1 cellular context compared by ENCODE assay signal in the genomic region with DNA sequence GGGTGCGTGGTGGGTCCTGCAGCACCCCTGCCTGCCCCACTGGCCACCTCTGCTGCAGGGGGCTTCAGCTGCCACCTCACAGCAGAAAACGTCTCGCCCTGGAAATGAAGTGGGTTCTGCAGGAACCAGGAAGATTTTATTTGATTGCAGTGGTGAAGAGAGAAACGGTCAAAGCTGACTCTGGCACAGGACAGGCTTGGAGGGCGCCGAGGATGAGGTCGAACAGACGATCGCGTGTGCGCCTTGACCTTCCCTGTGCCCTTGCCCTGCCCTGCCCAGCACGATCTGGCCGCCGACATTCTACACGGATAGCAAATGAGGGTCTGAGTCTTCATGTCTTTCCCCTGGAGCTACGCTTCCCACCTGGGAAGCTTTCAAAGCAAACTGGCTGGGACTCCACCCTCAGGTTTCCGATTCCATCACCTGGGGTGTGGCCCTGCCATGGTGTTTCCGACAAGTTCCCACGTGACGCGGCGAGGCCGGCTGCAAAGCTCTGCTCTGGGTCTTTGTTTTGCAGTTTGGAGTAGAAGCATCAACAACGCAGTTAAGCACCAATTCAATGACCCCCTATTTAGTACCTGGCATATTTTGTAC.
TF ChIP-seq lines count a peak whose summit lies in the region.

No MANE protein-coding gene starts in this region.

TF ChIP-seq in K562, 482 proteins besides CTCF, POLR2A, EP300 and RAD21:
- no peak for TF ChIP-seq KLF1 (tag; IDR thresholded peaks at IDR 0.05)
- TF ChIP-seq, protein P1, sequence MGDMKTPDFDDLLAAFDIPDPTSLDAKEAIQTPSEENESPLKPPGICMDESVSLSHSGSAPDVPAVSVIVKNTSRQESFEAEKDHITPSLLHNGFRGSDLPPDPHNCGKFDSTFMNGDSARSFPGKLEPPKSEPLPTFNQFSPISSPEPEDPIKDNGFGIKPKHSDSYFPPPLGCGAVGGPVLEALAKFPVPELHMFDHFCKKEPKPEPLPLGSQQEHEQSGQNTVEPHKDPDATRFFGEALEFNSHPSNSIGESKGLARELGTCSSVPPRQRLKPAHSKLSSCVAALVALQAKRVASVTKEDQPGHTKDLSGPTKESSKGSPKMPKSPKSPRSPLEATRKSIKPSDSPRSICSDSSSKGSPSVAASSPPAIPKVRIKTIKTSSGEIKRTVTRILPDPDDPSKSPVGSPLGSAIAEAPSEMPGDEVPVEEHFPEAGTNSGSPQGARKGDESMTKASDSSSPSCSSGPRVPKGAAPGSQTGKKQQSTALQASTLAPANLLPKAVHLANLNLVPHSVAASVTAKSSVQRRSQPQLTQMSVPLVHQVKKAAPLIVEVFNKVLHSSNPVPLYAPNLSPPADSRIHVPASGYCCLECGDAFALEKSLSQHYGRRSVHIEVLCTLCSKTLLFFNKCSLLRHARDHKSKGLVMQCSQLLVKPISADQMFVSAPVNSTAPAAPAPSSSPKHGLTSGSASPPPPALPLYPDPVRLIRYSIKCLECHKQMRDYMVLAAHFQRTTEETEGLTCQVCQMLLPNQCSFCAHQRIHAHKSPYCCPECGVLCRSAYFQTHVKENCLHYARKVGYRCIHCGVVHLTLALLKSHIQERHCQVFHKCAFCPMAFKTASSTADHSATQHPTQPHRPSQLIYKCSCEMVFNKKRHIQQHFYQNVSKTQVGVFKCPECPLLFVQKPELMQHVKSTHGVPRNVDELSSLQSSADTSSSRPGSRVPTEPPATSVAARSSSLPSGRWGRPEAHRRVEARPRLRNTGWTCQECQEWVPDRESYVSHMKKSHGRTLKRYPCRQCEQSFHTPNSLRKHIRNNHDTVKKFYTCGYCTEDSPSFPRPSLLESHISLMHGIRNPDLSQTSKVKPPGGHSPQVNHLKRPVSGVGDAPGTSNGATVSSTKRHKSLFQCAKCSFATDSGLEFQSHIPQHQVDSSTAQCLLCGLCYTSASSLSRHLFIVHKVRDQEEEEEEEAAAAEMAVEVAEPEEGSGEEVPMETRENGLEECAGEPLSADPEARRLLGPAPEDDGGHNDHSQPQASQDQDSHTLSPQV (IDR thresholded peaks at IDR 0.05), result no peak
- no peak for TF ChIP-seq IFI16 (CRISPR knock-in tag; IDR thresholded peaks at IDR 0.05)
- TF ChIP-seq, protein P2, sequence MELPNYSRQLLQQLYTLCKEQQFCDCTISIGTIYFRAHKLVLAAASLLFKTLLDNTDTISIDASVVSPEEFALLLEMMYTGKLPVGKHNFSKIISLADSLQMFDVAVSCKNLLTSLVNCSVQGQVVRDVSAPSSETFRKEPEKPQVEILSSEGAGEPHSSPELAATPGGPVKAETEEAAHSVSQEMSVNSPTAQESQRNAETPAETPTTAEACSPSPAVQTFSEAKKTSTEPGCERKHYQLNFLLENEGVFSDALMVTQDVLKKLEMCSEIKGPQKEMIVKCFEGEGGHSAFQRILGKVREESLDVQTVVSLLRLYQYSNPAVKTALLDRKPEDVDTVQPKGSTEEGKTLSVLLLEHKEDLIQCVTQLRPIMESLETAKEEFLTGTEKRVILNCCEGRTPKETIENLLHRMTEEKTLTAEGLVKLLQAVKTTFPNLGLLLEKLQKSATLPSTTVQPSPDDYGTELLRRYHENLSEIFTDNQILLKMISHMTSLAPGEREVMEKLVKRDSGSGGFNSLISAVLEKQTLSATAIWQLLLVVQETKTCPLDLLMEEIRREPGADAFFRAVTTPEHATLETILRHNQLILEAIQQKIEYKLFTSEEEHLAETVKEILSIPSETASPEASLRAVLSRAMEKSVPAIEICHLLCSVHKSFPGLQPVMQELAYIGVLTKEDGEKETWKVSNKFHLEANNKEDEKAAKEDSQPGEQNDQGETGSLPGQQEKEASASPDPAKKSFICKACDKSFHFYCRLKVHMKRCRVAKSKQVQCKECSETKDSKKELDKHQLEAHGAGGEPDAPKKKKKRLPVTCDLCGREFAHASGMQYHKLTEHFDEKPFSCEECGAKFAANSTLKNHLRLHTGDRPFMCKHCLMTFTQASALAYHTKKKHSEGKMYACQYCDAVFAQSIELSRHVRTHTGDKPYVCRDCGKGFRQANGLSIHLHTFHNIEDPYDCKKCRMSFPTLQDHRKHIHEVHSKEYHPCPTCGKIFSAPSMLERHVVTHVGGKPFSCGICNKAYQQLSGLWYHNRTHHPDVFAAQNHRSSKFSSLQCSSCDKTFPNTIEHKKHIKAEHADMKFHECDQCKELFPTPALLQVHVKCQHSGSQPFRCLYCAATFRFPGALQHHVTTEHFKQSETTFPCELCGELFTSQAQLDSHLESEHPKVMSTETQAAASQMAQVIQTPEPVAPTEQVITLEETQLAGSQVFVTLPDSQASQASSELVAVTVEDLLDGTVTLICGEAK (IDR thresholded peaks at IDR 0.05), result no peak
- TF ChIP-seq, protein P2 (CRISPR knock-in tag; IDR thresholded peaks at IDR 0.05), result no peak
- TF ChIP-seq, protein P3, sequence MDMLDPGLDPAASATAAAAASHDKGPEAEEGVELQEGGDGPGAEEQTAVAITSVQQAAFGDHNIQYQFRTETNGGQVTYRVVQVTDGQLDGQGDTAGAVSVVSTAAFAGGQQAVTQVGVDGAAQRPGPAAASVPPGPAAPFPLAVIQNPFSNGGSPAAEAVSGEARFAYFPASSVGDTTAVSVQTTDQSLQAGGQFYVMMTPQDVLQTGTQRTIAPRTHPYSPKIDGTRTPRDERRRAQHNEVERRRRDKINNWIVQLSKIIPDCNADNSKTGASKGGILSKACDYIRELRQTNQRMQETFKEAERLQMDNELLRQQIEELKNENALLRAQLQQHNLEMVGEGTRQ (CRISPR knock-in tag; IDR thresholded peaks at IDR 0.05), result peak; percentile 67
- TF ChIP-seq, protein P4, sequence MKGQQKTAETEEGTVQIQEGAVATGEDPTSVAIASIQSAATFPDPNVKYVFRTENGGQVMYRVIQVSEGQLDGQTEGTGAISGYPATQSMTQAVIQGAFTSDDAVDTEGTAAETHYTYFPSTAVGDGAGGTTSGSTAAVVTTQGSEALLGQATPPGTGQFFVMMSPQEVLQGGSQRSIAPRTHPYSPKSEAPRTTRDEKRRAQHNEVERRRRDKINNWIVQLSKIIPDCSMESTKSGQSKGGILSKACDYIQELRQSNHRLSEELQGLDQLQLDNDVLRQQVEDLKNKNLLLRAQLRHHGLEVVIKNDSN (CRISPR knock-in tag; IDR thresholded peaks at IDR 0.05), result peak; percentile 60
- TF ChIP-seq NFE2 (IDR thresholded peaks at IDR 0.05; ENCODE audit: low read depth), result no peak
- no peak for TF ChIP-seq LEF1 (IDR thresholded peaks at IDR 0.05)
